In the genomic region with DNA sequence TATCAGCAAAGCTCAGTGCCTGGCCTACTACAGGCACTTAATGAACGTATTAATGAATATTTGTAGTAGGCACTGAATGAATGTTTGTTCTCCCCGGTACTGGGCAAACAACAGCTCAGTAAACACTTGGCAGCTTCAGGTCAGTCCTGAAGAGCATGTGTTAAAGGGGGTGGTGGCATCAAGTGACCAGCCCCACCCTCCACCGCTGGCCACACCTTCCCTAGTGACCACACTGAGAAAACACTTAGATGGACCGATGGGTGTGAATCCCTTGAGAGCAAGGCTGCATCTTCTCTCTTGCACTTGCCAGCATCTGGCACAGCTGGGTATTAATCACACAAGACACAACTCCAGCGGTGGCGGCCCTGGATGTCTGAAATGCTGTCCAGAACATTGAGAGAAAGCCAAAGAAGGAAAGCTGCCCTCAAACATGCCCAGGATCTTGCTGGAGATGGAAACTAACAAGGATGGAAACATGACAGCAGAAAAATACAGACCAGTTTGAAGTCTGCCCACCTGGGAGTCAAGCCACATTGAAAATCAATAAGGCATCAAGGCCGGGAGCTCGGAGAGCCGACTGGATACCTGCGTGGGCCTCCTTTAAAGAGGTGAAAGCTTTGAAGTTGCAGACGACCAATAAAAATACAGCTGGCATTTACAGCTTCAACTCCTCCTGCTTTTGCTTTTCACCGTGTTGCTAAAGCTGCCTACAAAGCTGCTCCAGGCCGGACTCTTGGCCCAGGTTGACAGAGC, we compare ENCODE assay signal across 18 cellular contexts.
DNase-seq lines count a peak whose midpoint lies in the region; ATAC-seq and TF ChIP-seq lines count a peak whose summit lies in the region.
"Had no signal": no experiment of that assay in that cellular context is flagged by ENCODE, and none has a peak within 500 bp of the region (broad histone marks: within the 10 kb centered on the region; RNA-seq: fewer than 3 reads in every experiment).

No MANE protein-coding gene starts in this region.

- CTCF ChIA-PET in Calu3 (lab: Charles Lee) = interaction anchor here (1.0 to 1.4 kb wide), 3 partner anchors 8 to 69 kb away, joined by 3 to 4 read pairs (median 3); no protein-coding TSS in a partner anchor

- no peak overlapping the region for H3K4me3 Mint-ChIP-seq in Calu3 (ENCODE audit: low read depth, unreplicated experiment)
- no peak overlapping the region for H3K4me3 Mint-ChIP-seq in progenitor cell of endocrine pancreas (ENCODE audit: low read depth)
- H3K4me3 Mint-ChIP-seq: activated B cell treated with CpG ODN at 0.5 μM for 24 hours; CD14-positive monocyte; naive thymus-derived CD8-positive, alpha-beta T cell had no signal

- peaks cover 37% of the 10 kb centered on the region for H3K4me1 Mint-ChIP-seq in Calu3 (ENCODE audit: low read depth, unreplicated experiment)
- H3K4me1 Mint-ChIP-seq in progenitor cell of endocrine pancreas (ENCODE audit: low read depth) = peaks cover 45% of the 10 kb centered on the region
- H3K4me1 Mint-ChIP-seq: activated B cell treated with CpG ODN at 0.5 μM for 24 hours had no signal

- no peak overlapping the region for H3K4me3 ChIP-seq in fibroblast of mammary gland (ENCODE audit: control insufficient read depth, low read depth, low read length)

- H3K36me3 Mint-ChIP-seq in Calu3 (ENCODE audit: insufficient read depth, unreplicated experiment) = no peaks in the 10 kb centered on the region
- no peaks in the 10 kb centered on the region for H3K36me3 Mint-ChIP-seq in progenitor cell of endocrine pancreas (ENCODE audit: insufficient read depth)
- H3K36me3 Mint-ChIP-seq: activated naive CD4-positive, alpha-beta T cell treated with anti-CD3 and anti-CD28 coated beads, Interleukin-2, amount 50 U/mL, for 72 hours; CD14-positive monocyte; naive thymus-derived CD8-positive, alpha-beta T cell had no signal

- no TSS peak for BruUV-seq in Calu3 (replicated peaks; lab: Mats Ljungman, UMichigan)

- TF ChIP-seq CTCF in Calu3 (IDR thresholded peaks at IDR 0.05; ENCODE audit: unreplicated experiment) = no peak
- TF ChIP-seq CTCF in fibroblast of mammary gland (conservative IDR thresholded peaks at IDR 0.05; ENCODE audit: control insufficient read depth, insufficient read depth, low read depth, low read length) = no peak
- TF ChIP-seq CTCF in progenitor cell of endocrine pancreas (IDR thresholded peaks at IDR 0.05; ENCODE audit: unreplicated experiment) = no peak

- intact Hi-C loops in Calu3 (cut with micrococcal nuclease; ENCODE audit: unreplicated experiment) = loop anchor here (2.0 kb wide), 1 partner anchor 56 kb away; no protein-coding TSS in a partner anchor

- H3K27ac Mint-ChIP-seq in Calu3 (ENCODE audit: unreplicated experiment) (no peak overlapping the region), progenitor cell of endocrine pancreas (peak overlapping the region; percentile 46)
- H3K27ac Mint-ChIP-seq: activated B cell treated with CpG ODN at 0.5 μM for 24 hours; activated naive CD4-positive, alpha-beta T cell treated with anti-CD3 and anti-CD28 coated beads, Interleukin-2, amount 50 U/mL, for 72 hours; naive thymus-derived CD8-positive, alpha-beta T cell had no signal

- H3K27me3 Mint-ChIP-seq in Calu3 (ENCODE audit: unreplicated experiment) (no peaks in the 10 kb centered on the region), progenitor cell of endocrine pancreas (peaks cover 11% of the 10 kb centered on the region)
- H3K27me3 Mint-ChIP-seq: activated B cell treated with CpG ODN at 0.5 μM for 24 hours had no signal

- H3K9me3 Mint-ChIP-seq in Calu3 (ENCODE audit: low read depth, unreplicated experiment) = no peaks in the 10 kb centered on the region
- H3K9me3 Mint-ChIP-seq in progenitor cell of endocrine pancreas (ENCODE audit: low read depth) = peaks cover 4% of the 10 kb centered on the region
- H3K9me3 Mint-ChIP-seq: activated B cell treated with CpG ODN at 0.5 μM for 24 hours; activated naive CD4-positive, alpha-beta T cell treated with anti-CD3 and anti-CD28 coated beads, Interleukin-2, amount 50 U/mL, for 72 hours; naive thymus-derived CD8-positive, alpha-beta T cell had no signal

- DNase-seq in Calu3 (peak; percentile 34), NCI-H2029 (lab: John Stamatoyannopoulos, UW) (peak; percentile 47), fibroblast of mammary gland (ENCODE audit: low read depth) (peak; percentile 59), progenitor cell of endocrine pancreas (ENCODE audit: low spot score, unreplicated experiment) (no peak), germinal center (ENCODE audit: low spot score) (no peak), NOMO-1 treated with dmso at 0.1 percent for 144 hours (lab: John Stamatoyannopoulos, UW; ENCODE audit: unreplicated experiment) (no peak)
- no peak for DNase-seq in activated CD4-positive, alpha-beta T cell treated with anti-CD3 and anti-CD28 coated beads for 4 hours
- DNase-seq: activated B cell treated with CpG ODN at 0.5 μM for 24 hours; caudate nucleus; head of caudate nucleus; naive thymus-derived CD8-positive, alpha-beta T cell; NK-92 treated with Interleukin-12 subunit alpha and Interleukin-12 subunit beta, amount 100 ng/mL, for 24 hours; stimulated activated CD4-positive, alpha-beta T cell treated with anti-CD3 and anti-CD28 coated beads, Interleukin-4, amount 100 ng/mL, for 1 hour; trophoblast cell had no signal

- no peak for ATAC-seq in HG03139 (IDR thresholded peaks at IDR 0.05; ENCODE audit: unreplicated experiment)
- ATAC-seq: activated naive CD4-positive, alpha-beta T cell treated with anti-CD3 and anti-CD28 coated beads, Interleukin-2, amount 50 U/mL, for 72 hours; naive thymus-derived CD8-positive, alpha-beta T cell; SK-N-SH treated with all-trans-retinoic acid at 6 μM for 48 hours had no signal

Comparison
In these comparisons a context has a peak if more than half of its experiments do, and no peak if none do; other contexts are left out.
1. DNase-seq: peak in Calu3 (single experiment), NCI-H2029 (single experiment) and fibroblast of mammary gland (single experiment); none in progenitor cell of endocrine pancreas (single experiment), germinal center (single experiment), activated CD4-positive, alpha-beta T cell treated with anti-CD3 and anti-CD28 coated beads for 4 hours (0 of 2) and NOMO-1 treated with dmso at 0.1 percent for 144 hours (single experiment).